In the genomic region with DNA sequence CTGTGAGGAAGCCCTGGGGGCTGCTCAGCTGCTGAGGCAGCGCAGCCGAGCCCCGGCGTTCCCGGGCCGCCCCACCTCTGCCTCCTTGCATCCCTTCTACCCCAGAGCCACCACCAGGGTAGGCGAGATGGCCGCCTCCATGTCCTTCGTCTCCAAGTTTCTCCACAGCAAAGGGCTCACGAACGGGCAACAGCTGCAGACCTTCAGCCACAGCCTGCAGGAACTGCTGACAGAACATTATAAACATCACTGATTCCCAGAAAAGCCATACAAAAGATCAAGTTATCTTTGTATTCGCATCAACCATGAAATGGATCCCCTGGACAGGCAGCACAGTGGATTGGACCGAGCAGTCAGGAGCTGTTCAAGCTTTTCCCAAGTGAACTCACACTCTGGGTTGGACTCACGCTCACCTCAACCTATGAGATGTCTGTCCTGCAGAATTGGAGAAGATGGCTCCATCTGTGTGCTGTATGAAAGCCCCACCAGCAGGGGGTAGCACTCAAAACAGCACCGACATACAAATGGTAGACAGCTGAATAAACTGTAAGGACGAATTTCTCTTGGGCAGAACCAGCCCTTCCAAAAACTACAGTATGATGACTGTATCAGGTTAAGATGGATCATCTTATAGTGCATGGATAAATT, we compare ENCODE assay signal across 9 cellular contexts. TPM values are rescaled to one million over a fixed set of nuclear protein-coding genes. Genes with fewer than 3 reads are reported as not detected.
DNase-seq lines count a peak whose midpoint lies in the region; ATAC-seq and TF ChIP-seq lines count a peak whose summit lies in the region.
"Had no signal": no experiment of that assay in that cellular context is flagged by ENCODE, and none has a peak within 500 bp of the region (broad histone marks: within the 10 kb centered on the region; RNA-seq: fewer than 3 reads in every experiment).

No MANE protein-coding gene starts in this region.

- H3K9me3 ChIP-seq in OCI-LY1 (ENCODE audit: low read length) = no peaks in the 10 kb centered on the region
- H3K9me3 ChIP-seq in upper lobe of right lung = no peaks in the 10 kb centered on the region

- no peak overlapping the region for H2AFZ ChIP-seq in OCI-LY1 (ENCODE audit: low read length)

- H3K4me2 ChIP-seq in OCI-LY1 (ENCODE audit: low read length) = no peak overlapping the region

- H3K27ac Mint-ChIP-seq in glutamatergic neuron (ENCODE audit: unreplicated experiment) = no peak overlapping the region

- intact Hi-C loops in upper lobe of right lung (cut with DNase I) = no loop called here

- H3F3A ChIP-seq in OCI-LY1 (ENCODE audit: insufficient read depth, low read length) = no peaks in the 10 kb centered on the region

- no peaks in the 10 kb centered on the region for H4K20me1 ChIP-seq in OCI-LY1 (ENCODE audit: insufficient read depth, low read length)

- peak; percentile 57 for ATAC-seq in upper lobe of right lung
- ATAC-seq in HG03354 (IDR thresholded peaks at IDR 0.05; ENCODE audit: poor library complexity, severe bottlenecking, unreplicated experiment) = no peak

- H3K9ac ChIP-seq in OCI-LY1 (ENCODE audit: low read length) = no peak overlapping the region

- no peak overlapping the region for H3K27ac ChIP-seq in OCI-LY1 (ENCODE audit: low read depth, low read length, poor library complexity, severe bottlenecking)
- peak overlapping the region; percentile 73 for H3K27ac ChIP-seq in upper lobe of right lung

- H3K4me3 ChIP-seq in OCI-LY1 (ENCODE audit: low read depth, low read length, poor library complexity, severe bottlenecking) (no peak overlapping the region), upper lobe of right lung (no peak overlapping the region)

- peaks cover 4% of the 10 kb centered on the region for H3K9me3 Mint-ChIP-seq in glutamatergic neuron (ENCODE audit: unreplicated experiment)

- peak; percentile 27 for DNase-seq in stimulated activated CD4-positive, alpha-beta T cell treated with anti-CD3 and anti-CD28 coated beads, Interleukin-15, amount 100 ng/mL, for 24 hours
- DNase-seq in stimulated activated CD4-positive, alpha-beta T cell treated with anti-CD3 and anti-CD28 coated beads, Interleukin-4, amount 100 ng/mL, for 1 hour = no peak
- DNase-seq in glutamatergic neuron (no peak), upper lobe of right lung (peak; percentile 64), NCI-H187 treated with DMSO at 0.1 percent for 48 hours (lab: John Stamatoyannopoulos, UW) (no peak), glomerular visceral epithelial cell (ENCODE audit: extremely low spot score) (no peak)

- H3K36me3 Mint-ChIP-seq in glutamatergic neuron (ENCODE audit: unreplicated experiment) = no peaks in the 10 kb centered on the region

- H3K36me3 ChIP-seq in OCI-LY1 (ENCODE audit: insufficient read depth, low read length) = no peaks in the 10 kb centered on the region
- no peaks in the 10 kb centered on the region for H3K36me3 ChIP-seq in upper lobe of right lung

- TF ChIP-seq CTCF in OCI-LY1 (IDR thresholded peaks at IDR 0.05; ENCODE audit: low read length) = peak; percentile 84
- peak; percentile 21 for TF ChIP-seq CTCF in glutamatergic neuron (IDR thresholded peaks at IDR 0.05; ENCODE audit: partially characterized antibody, unreplicated experiment)
- TF ChIP-seq CTCF in upper lobe of right lung (IDR thresholded peaks at IDR 0.05) = peak; percentile 41

- H3K27me3 ChIP-seq in OCI-LY1 (ENCODE audit: insufficient read depth, low read length) = no peaks in the 10 kb centered on the region
- no peaks in the 10 kb centered on the region for H3K27me3 ChIP-seq in upper lobe of right lung

- H3K4me1 ChIP-seq in OCI-LY1 (ENCODE audit: insufficient read depth, low read length, severe bottlenecking) (no peaks in the 10 kb centered on the region), upper lobe of right lung (peaks cover 4% of the 10 kb centered on the region)

- no peaks in the 10 kb centered on the region for H3K79me2 ChIP-seq in OCI-LY1 (ENCODE audit: insufficient read depth, low read length)

- no peaks in the 10 kb centered on the region for H3K4me1 Mint-ChIP-seq in glutamatergic neuron (ENCODE audit: low read depth, unreplicated experiment)

- H3K4me3 Mint-ChIP-seq in glutamatergic neuron (ENCODE audit: unreplicated experiment) = no peak overlapping the region

- no peaks in the 10 kb centered on the region for H3K27me3 Mint-ChIP-seq in glutamatergic neuron (ENCODE audit: unreplicated experiment)

- no peaks in the 10 kb centered on the region for H3K9me2 ChIP-seq in OCI-LY1 (ENCODE audit: low read depth, low read length)

RNA-seq across cellular contexts. Expression of gene A2M, which starts 19.4 kb away (rescaled TPM):
- 346 TPM for total RNA-seq in glutamatergic neuron (ENCODE audit: unreplicated experiment)
- total RNA-seq in upper lobe of right lung = 2,772 TPM
- total RNA-seq: Daoy had no signal

Comparison
In these comparisons a context has a peak if more than half of its experiments do, and no peak if none do; other contexts are left out.
1. DNase-seq: peak in stimulated activated CD4-positive, alpha-beta T cell treated with anti-CD3 and anti-CD28 coated beads, Interleukin-15, amount 100 ng/mL, for 24 hours (single experiment) and upper lobe of right lung (single experiment); none in stimulated activated CD4-positive, alpha-beta T cell treated with anti-CD3 and anti-CD28 coated beads, Interleukin-4, amount 100 ng/mL, for 1 hour (single experiment), glutamatergic neuron (single experiment), NCI-H187 treated with DMSO at 0.1 percent for 48 hours (single experiment) and glomerular visceral epithelial cell (single experiment).
2. CTCF ChIP-seq: peak in every context shown above with its lines; median percentile 84 in OCI-LY1; 41 in upper lobe of right lung; 21 in glutamatergic neuron.